15 cellular contexts compared by ENCODE assay signal in the genomic region with DNA sequence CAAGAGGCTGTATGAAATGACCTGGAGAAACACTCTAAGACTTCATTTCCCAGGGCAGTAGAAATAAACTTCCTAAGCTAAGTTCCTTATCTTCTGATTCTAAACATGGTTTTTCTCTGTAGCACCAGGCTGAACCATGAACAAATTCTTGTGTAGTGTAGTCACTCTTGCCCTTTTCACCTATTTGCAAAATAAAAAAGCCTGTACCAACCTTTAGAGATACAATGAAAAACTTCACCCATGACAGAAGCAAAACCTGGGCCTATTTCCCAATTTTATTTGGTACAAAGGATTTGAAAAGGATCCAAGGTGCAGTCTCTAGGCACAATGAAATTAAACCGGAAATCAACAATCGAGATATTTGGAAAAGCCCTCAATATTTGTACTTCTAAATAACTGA. TPM values are rescaled to one million over a fixed set of nuclear protein-coding genes. Genes with fewer than 3 reads are reported as not detected.
DNase-seq lines count a peak whose midpoint lies in the region; ATAC-seq, FAIRE-seq and TF ChIP-seq lines count a peak whose summit lies in the region.
"Had no signal": no experiment of that assay in that cellular context is flagged by ENCODE, and none has a peak within 500 bp of the region (broad histone marks: within the 10 kb centered on the region; RNA-seq: fewer than 3 reads in every experiment).

No MANE protein-coding gene starts in this region.

- ATAC-seq in left cardiac atrium (peak; percentile 72 to 75), left ventricle myocardium superior (no peak), HepG2 (no peak)
- ATAC-seq: activated naive CD8-positive, alpha-beta T cell treated with anti-CD3 and anti-CD28 coated beads, Interleukin-2, amount 50 U/mL, for 24 hours; effector memory CD8-positive, alpha-beta T cell; HCT116; Right ventricle myocardium inferior had no signal

- H3K4me1 ChIP-seq in mammary epithelial cell (ENCODE audit: insufficient read depth, low read length) (no peaks in the 10 kb centered on the region), HepG2 (ENCODE audit: insufficient read depth, low read length) (peaks cover 13% of the 10 kb centered on the region)
- no peaks in the 10 kb centered on the region for H3K4me1 ChIP-seq in CD8-positive, alpha-beta memory T cell (ENCODE audit: insufficient read depth, low read length)

- H3K4me3 ChIP-seq in mammary epithelial cell (replicated peaks in 1 of 3; ENCODE audit: insufficient read depth in 1 of 3, low read depth in 2 of 3, low read length in 3 of 3) (no peak overlapping the region), HepG2 (replicated peaks in 1 of 3; ENCODE audit: insufficient read depth in 1 of 3, low read depth in 2 of 3, low read length in 3 of 3) (no peak overlapping the region)
- no peak overlapping the region for H3K4me3 ChIP-seq in CD8-positive, alpha-beta memory T cell (ENCODE audit: low read length)

- H3K4me3 Mint-ChIP-seq in CD8-positive, alpha-beta memory T cell, result no peak overlapping the region
- H3K4me3 Mint-ChIP-seq: activated naive CD8-positive, alpha-beta T cell treated with anti-CD3 and anti-CD28 coated beads, Interleukin-2, amount 50 U/mL, for 24 hours; effector memory CD8-positive, alpha-beta T cell had no signal

- no peaks in the 10 kb centered on the region for H3K27me3 Mint-ChIP-seq in CD8-positive, alpha-beta memory T cell
- H3K27me3 Mint-ChIP-seq: activated naive CD8-positive, alpha-beta T cell treated with anti-CD3 and anti-CD28 coated beads, Interleukin-2, amount 50 U/mL, for 24 hours; effector memory CD8-positive, alpha-beta T cell had no signal

- no peak for TF ChIP-seq CTCF in mammary epithelial cell (conservative IDR thresholded peaks at IDR 0.05 in 1 of 2, IDR thresholded peaks at IDR 0.05 in 1 of 2; ENCODE audit: extremely low read depth in 1 of 2, insufficient read depth in 1 of 2, low read depth in 1 of 2, low read length in 2 of 2)
- TF ChIP-seq CTCF in HepG2 (CRISPR knock-in tag; IDR thresholded peaks at IDR 0.05), result no peak

- peak overlapping the region in 1 of 8 donors; percentile 43 for H3K27ac Mint-ChIP-seq in CD8-positive, alpha-beta memory T cell
- H3K27ac Mint-ChIP-seq: activated naive CD8-positive, alpha-beta T cell treated with anti-CD3 and anti-CD28 coated beads, Interleukin-2, amount 50 U/mL, for 24 hours; effector memory CD8-positive, alpha-beta T cell had no signal

- intact Hi-C loops in left cardiac atrium (cut with DNase I), result no loop called here
- intact Hi-C loops in left ventricle myocardium superior (cut with micrococcal nuclease), result no loop called here
- intact Hi-C loops in mammary epithelial cell (cut with micrococcal nuclease), result no loop called here
- intact Hi-C loops in HepG2 (cut with micrococcal nuclease; ENCODE audit: unreplicated experiment), result no loop called here

- H3K4me2 ChIP-seq in mammary epithelial cell (ENCODE audit: insufficient read depth, low read depth, low read length) (no peak overlapping the region), HepG2 (ENCODE audit: low read depth, low read length) (no peak overlapping the region)

- POLR2A ChIA-PET in HepG2 (lab: Yijun Ruan, JAX), result no interaction called here
- POLR2A ChIA-PET in CD8-positive, alpha-beta memory T cell (lab: Charles Lee), result no interaction called here

- no peak overlapping the region for H3K27ac ChIP-seq in mammary epithelial cell (ENCODE audit: insufficient read depth, low read depth, low read length)
- H3K27ac ChIP-seq in HepG2 (ENCODE audit: extremely low read length, insufficient read depth, low read length), result no peak overlapping the region
- H3K27ac ChIP-seq in CD8-positive, alpha-beta memory T cell (ENCODE audit: low read depth, low read length), result no peak overlapping the region

- no peak for TF ChIP-seq EP300 in HepG2 (IDR thresholded peaks at IDR 0.05; ENCODE audit: low read depth in 2 of 2, low read length in 2 of 2)
- TF ChIP-seq EP300 in HepG2 (CRISPR knock-in tag; IDR thresholded peaks at IDR 0.05; ENCODE audit: borderline replicate concordance), result no peak

- DNase-seq in left cardiac atrium (no peak), left ventricle myocardium superior (no peak), mammary epithelial cell (peak; percentile 14), HepG2 (ENCODE audit: low spot score) (peak; percentile 31), middle frontal gyrus (ENCODE audit: extremely low spot score, low spot score) (no peak), COLO829 (ENCODE audit: low spot score) (no peak)
- DNase-seq in CD8-positive, alpha-beta memory T cell, result no peak
- no peak for DNase-seq in effector CD4-positive, alpha-beta T cell
- DNase-seq: activated naive CD8-positive, alpha-beta T cell treated with anti-CD3 and anti-CD28 coated beads, Interleukin-2, amount 50 U/mL, for 24 hours; DMS53; effector memory CD8-positive, alpha-beta T cell; NCI-H1417 treated with DMSO at 0.1 percent for 48 hours; NCI-H524 had no signal

- WGBS in mammary epithelial cell (ENCODE audit: low coverage, missing lambda C conversion rate), result 96% methylated on average over 2 of the region's 2 CpGs
- WGBS in HepG2 (ENCODE audit: low lambda C conversion rate), result 94% methylated on average over 2 of the region's 2 CpGs

- CTCF ChIA-PET in mammary epithelial cell (lab: Charles Lee; ENCODE audit: low non-redundant PET) (no interaction called here), HepG2 (lab: Yijun Ruan, JAX; ENCODE audit: low intra/inter-chr PET ratio, low total read pairs) (no interaction called here)
- CTCF ChIA-PET in CD8-positive, alpha-beta memory T cell (lab: Charles Lee), result no interaction called here

- no peaks in the 10 kb centered on the region for H4K20me1 ChIP-seq in mammary epithelial cell (ENCODE audit: insufficient read depth, low read length)
- H4K20me1 ChIP-seq in HepG2 (ENCODE audit: insufficient read depth, low read length), result no peaks in the 10 kb centered on the region

- H3K79me2 ChIP-seq in mammary epithelial cell (ENCODE audit: insufficient read depth, low read length), result no peaks in the 10 kb centered on the region
- no peaks in the 10 kb centered on the region for H3K79me2 ChIP-seq in HepG2 (ENCODE audit: insufficient read depth, low read length)

- H2AFZ ChIP-seq in mammary epithelial cell (ENCODE audit: low read depth, low read length) (no peak overlapping the region), HepG2 (ENCODE audit: low read length) (no peak overlapping the region)

- H3K9me3 ChIP-seq in mammary epithelial cell (replicated peaks; ENCODE audit: insufficient read depth, low read length), result no peaks in the 10 kb centered on the region
- H3K9me3 ChIP-seq in HepG2 (ENCODE audit: low read length), result no peaks in the 10 kb centered on the region
- no peaks in the 10 kb centered on the region for H3K9me3 ChIP-seq in CD8-positive, alpha-beta memory T cell (ENCODE audit: low read length)

- H3K9ac ChIP-seq in mammary epithelial cell (ENCODE audit: insufficient read depth, low read length), result no peak overlapping the region
- no peak overlapping the region for H3K9ac ChIP-seq in HepG2 (ENCODE audit: insufficient read depth, low read depth, low read length)

- peaks cover 38 to 77% (median 53%) of the 10 kb centered on the region in 3 donors for H3K36me3 Mint-ChIP-seq in CD8-positive, alpha-beta memory T cell

- dilution Hi-C loops in mammary epithelial cell (cut with HindIII; ENCODE audit: low sequenced_read_pairs), result no loop called here

- no peaks in the 10 kb centered on the region for H3K27me3 ChIP-seq in mammary epithelial cell (ENCODE audit: insufficient read depth, low read length)
- H3K27me3 ChIP-seq in HepG2 (ENCODE audit: control insufficient read depth in 1 of 2, insufficient read depth in 2 of 2, low read length in 2 of 2), result no peaks in the 10 kb centered on the region
- H3K27me3 ChIP-seq in CD8-positive, alpha-beta memory T cell (ENCODE audit: insufficient read depth, low read length, poor library complexity, severe bottlenecking), result no peaks in the 10 kb centered on the region

- H3K4me1 Mint-ChIP-seq in CD8-positive, alpha-beta memory T cell, result peaks cover 1 to 4% (median 2%) of the 10 kb centered on the region in 3 donors

- peaks cover 0 to 5% (median 2%) of the 10 kb centered on the region in 5 donors for H3K9me3 Mint-ChIP-seq in CD8-positive, alpha-beta memory T cell
- H3K9me3 Mint-ChIP-seq: activated naive CD8-positive, alpha-beta T cell treated with anti-CD3 and anti-CD28 coated beads, Interleukin-2, amount 50 U/mL, for 24 hours; effector memory CD8-positive, alpha-beta T cell had no signal

- BruUV-seq in mammary epithelial cell (replicated peaks; lab: Mats Ljungman, UMichigan) (no TSS peak), HepG2 (replicated peaks; lab: Mats Ljungman, UMichigan) (no TSS peak)

- H3K36me3 ChIP-seq in mammary epithelial cell (ENCODE audit: insufficient read depth, low read length), result peaks cover 38% of the 10 kb centered on the region
- H3K36me3 ChIP-seq in HepG2 (replicated peaks in 1 of 2; ENCODE audit: control insufficient read depth in 1 of 2, insufficient read depth in 2 of 2, low read length in 2 of 2), result peaks cover 19 to 88% of the 10 kb centered on the region in 2 experiments
- H3K36me3 ChIP-seq in CD8-positive, alpha-beta memory T cell (ENCODE audit: insufficient read depth, low read length), result peaks cover 18% of the 10 kb centered on the region

- FAIRE-seq in HepG2 (lab: Jason Lieb, UNC), result no peak

- TF ChIP-seq POLR2A in HepG2 (IDR thresholded peaks at IDR 0.05; ENCODE audit: insufficient read depth in 1 of 2, low read depth in 2 of 2, low read length in 2 of 2), result no peak

- TF ChIP-seq RAD21 in HepG2 (CRISPR knock-in tag; IDR thresholded peaks at IDR 0.05), result no peak

- in situ Hi-C loops in mammary epithelial cell (cut with MboI; ENCODE audit: low sequenced_read_pairs in 2 of 2), result loop anchor here in 1 of 2 donors (5.0 kb wide), 1 partner anchor 175 kb away; a partner anchor contains a TSS
- in situ Hi-C loops in HepG2 (cut with HindIII; ENCODE audit: extremely low pct_ligation_motif_present, low pct_unique_long_range_greater_than_20kb), result no loop called here

RNA-seq across cellular contexts. Expression of a gene that starts 43.6 kb away (rescaled TPM):
- 10 to 100 TPM; 17.8 to 33.4 TPM for total RNA-seq in left cardiac atrium
- 15.4 TPM for total RNA-seq in left ventricle myocardium superior
- total RNA-seq in mammary epithelial cell, result 10 to 100 TPM; 35.7 to 49.4 TPM
- polyA plus RNA-seq in mammary epithelial cell, result 12.0 TPM
- polyA minus RNA-seq in mammary epithelial cell, result 46.3 TPM
- 39.9 and 61.1 TPM in 2 replicates for total RNA-seq in HepG2 (2016; rRNA removed; fragmentation: Illumina TruSeq; extraction: Trizol)
- total RNA-seq in HepG2 (2016; cell fraction: cytosol; rRNA removed; fragmentation: Illumina TruSeq; extraction: Trizol; ENCODE audit: low read depth), result 4.1 and 4.4 TPM in 2 replicates
- total RNA-seq in HepG2 (2016; cell fraction: insoluble cytoplasmic fraction; rRNA removed; fragmentation: Illumina TruSeq; extraction: Trizol), result 41.0 and 46.9 TPM in 2 replicates
- total RNA-seq in HepG2 (2016; cell fraction: membrane; rRNA removed; fragmentation: Illumina TruSeq; extraction: Trizol), result 11.5 and 14.0 TPM in 2 replicates
- 44.7 and 47.5 TPM in 2 replicates for total RNA-seq in HepG2 (2016; cell fraction: nucleus; rRNA removed; fragmentation: Illumina TruSeq; extraction: Trizol)
- 6.5 and 7.2 TPM in 2 replicates for polyA plus RNA-seq in HepG2 (2011; rRNA removed)
- polyA plus RNA-seq in HepG2 (2011; cell fraction: cytosol; rRNA removed), result 4.2 and 4.6 TPM in 2 replicates
- polyA plus RNA-seq in HepG2 (2011; cell fraction: nucleus; rRNA removed), result 13.7 and 16.1 TPM in 2 replicates
- 13.5 and 22.6 TPM in 2 replicates for polyA plus RNA-seq in HepG2 (2012)
- polyA plus RNA-seq in HepG2 (2016; cell fraction: cytosol; fragmentation: Illumina TruSeq; extraction: Trizol; ENCODE audit: low read depth), result 1.0 TPM in 2 replicates
- 14.6 and 20.3 TPM in 2 replicates for polyA plus RNA-seq in HepG2 (2016; cell fraction: insoluble cytoplasmic fraction; fragmentation: Illumina TruSeq; extraction: Trizol; ENCODE audit: low read depth)
- polyA plus RNA-seq in HepG2 (2016; cell fraction: membrane; fragmentation: Illumina TruSeq; extraction: Trizol; ENCODE audit: low read depth), result 2.5 and 3.0 TPM in 2 replicates
- polyA plus RNA-seq in HepG2 (2016; cell fraction: nucleus; fragmentation: Illumina TruSeq; extraction: Trizol; ENCODE audit: insufficient read depth, low read depth), result 26.2 and 30.4 TPM in 2 replicates
- polyA minus RNA-seq in HepG2 (2011; rRNA and poly(A)+ RNA removed; ENCODE audit: low replicate concordance), result 21.9 and 31.1 TPM in 2 replicates
- 18.7 and 22.5 TPM in 2 replicates for polyA minus RNA-seq in HepG2 (2011; cell fraction: cytosol; rRNA and poly(A)+ RNA removed)
- 50.6 and 72.4 TPM in 2 replicates for polyA minus RNA-seq in HepG2 (2011; cell fraction: nucleus; rRNA and poly(A)+ RNA removed)
- 10 to 100 TPM; 60.3 to 63.3 TPM for total RNA-seq in CD8-positive, alpha-beta memory T cell
- polyA plus RNA-seq in CD8-positive, alpha-beta memory T cell, result 4.8 TPM

RNA-seq across cellular contexts. Expression of a gene that starts 44.0 kb away (rescaled TPM):
- total RNA-seq in left cardiac atrium (100 to 1,000 TPM in 1 of 2 donors, 10 to 100 TPM in 1; 89.6 to 124 TPM), left ventricle myocardium superior (158 TPM), mammary epithelial cell (100 to 1,000 TPM in 1 of 2 donors, 10 to 100 TPM in 1; 88.3 to 112 TPM), HepG2 (2016; rRNA removed; fragmentation: Illumina TruSeq; extraction: Trizol) (309 and 342 TPM in 2 replicates)
- polyA plus RNA-seq in mammary epithelial cell (34.9 TPM), HepG2 (2011; rRNA removed) (98.5 and 124 TPM in 2 replicates)
- polyA minus RNA-seq in mammary epithelial cell, result 42.2 TPM
- 71.6 and 79.2 TPM in 2 replicates for total RNA-seq in HepG2 (2016; cell fraction: cytosol; rRNA removed; fragmentation: Illumina TruSeq; extraction: Trizol; ENCODE audit: low read depth)
- total RNA-seq in HepG2 (2016; cell fraction: insoluble cytoplasmic fraction; rRNA removed; fragmentation: Illumina TruSeq; extraction: Trizol), result 310 TPM in 2 replicates
- 58.3 and 77.0 TPM in 2 replicates for total RNA-seq in HepG2 (2016; cell fraction: membrane; rRNA removed; fragmentation: Illumina TruSeq; extraction: Trizol)
- 445 and 480 TPM in 2 replicates for total RNA-seq in HepG2 (2016; cell fraction: nucleus; rRNA removed; fragmentation: Illumina TruSeq; extraction: Trizol)
- polyA plus RNA-seq in HepG2 (2011; cell fraction: cytosol; rRNA removed), result 24.5 and 34.9 TPM in 2 replicates
- 236 and 278 TPM in 2 replicates for polyA plus RNA-seq in HepG2 (2011; cell fraction: nucleus; rRNA removed)
- polyA plus RNA-seq in HepG2 (2012), result 66.3 and 99.3 TPM in 2 replicates
- 8.5 and 10.5 TPM in 2 replicates for polyA plus RNA-seq in HepG2 (2016; cell fraction: cytosol; fragmentation: Illumina TruSeq; extraction: Trizol; ENCODE audit: low read depth)
- polyA plus RNA-seq in HepG2 (2016; cell fraction: insoluble cytoplasmic fraction; fragmentation: Illumina TruSeq; extraction: Trizol; ENCODE audit: low read depth), result 166 and 170 TPM in 2 replicates
- polyA plus RNA-seq in HepG2 (2016; cell fraction: membrane; fragmentation: Illumina TruSeq; extraction: Trizol; ENCODE audit: low read depth), result 10.8 and 14.6 TPM in 2 replicates
- 350 and 370 TPM in 2 replicates for polyA plus RNA-seq in HepG2 (2016; cell fraction: nucleus; fragmentation: Illumina TruSeq; extraction: Trizol; ENCODE audit: insufficient read depth, low read depth)
- polyA minus RNA-seq in HepG2 (2011; rRNA and poly(A)+ RNA removed; ENCODE audit: low replicate concordance), result 87.7 and 177 TPM in 2 replicates
- polyA minus RNA-seq in HepG2 (2011; cell fraction: cytosol; rRNA and poly(A)+ RNA removed), result 91.6 and 159 TPM in 2 replicates
- polyA minus RNA-seq in HepG2 (2011; cell fraction: nucleus; rRNA and poly(A)+ RNA removed), result 941 and 2,119 TPM in 2 replicates
- total RNA-seq in CD8-positive, alpha-beta memory T cell, result 100 to 1,000 TPM; 140 to 155 TPM
- polyA plus RNA-seq in CD8-positive, alpha-beta memory T cell, result 44.1 TPM

Comparison
In these comparisons a context has a peak if more than half of its experiments do, and no peak if none do; other contexts are left out.
1. ATAC-seq: peak in left cardiac atrium (2 of 2); none in left ventricle myocardium superior (single experiment) and HepG2 (single experiment).
2. DNase-seq: peak in mammary epithelial cell (single experiment) and HepG2 (single experiment); none in left cardiac atrium (single experiment), left ventricle myocardium superior (single experiment), middle frontal gyrus (single experiment), COLO829 (single experiment), CD8-positive, alpha-beta memory T cell (0 of 5) and effector CD4-positive, alpha-beta T cell (single experiment).